ENCODE assay signal across 9 cellular contexts in the genomic region with DNA sequence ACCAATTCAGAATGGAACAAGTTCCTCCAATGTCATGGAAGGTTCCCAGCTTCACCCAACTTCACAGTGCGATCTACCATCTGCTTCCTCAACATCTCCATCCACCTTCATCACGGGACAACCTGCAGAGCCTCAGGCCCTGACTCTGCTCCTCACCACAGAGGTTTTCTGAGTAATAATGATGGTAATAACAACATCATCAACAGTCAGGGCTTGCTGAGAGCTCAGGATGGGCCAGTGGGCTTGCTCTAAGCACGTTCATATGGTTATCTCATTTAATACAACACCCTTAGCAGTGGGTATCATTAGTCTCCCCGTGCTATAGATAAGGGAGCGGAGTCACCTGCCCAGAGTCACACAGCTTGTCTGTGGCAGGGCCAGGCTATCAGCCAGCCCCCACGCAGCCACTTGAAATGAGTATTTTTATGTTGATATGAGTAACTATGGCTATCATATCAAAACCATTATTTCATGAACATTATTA. TPM values are rescaled to one million over a fixed set of nuclear protein-coding genes. Genes with fewer than 3 reads are reported as not detected.
A peak's percentile ranks its signal among the peaks of the same experiment; 100 is the strongest.
DNase-seq lines count a peak whose midpoint lies in the region; ATAC-seq lines count a peak whose summit lies in the region.
"Had no signal": no experiment of that assay in that cellular context is flagged by ENCODE, and none has a peak within 500 bp of the region (broad histone marks: within the 10 kb centered on the region; RNA-seq: fewer than 3 reads in every experiment).

No MANE protein-coding gene starts in this region.

- peak; percentile 24 for ATAC-seq in HG02798 (IDR thresholded peaks at IDR 0.05; ENCODE audit: poor library complexity, unreplicated experiment)
- ATAC-seq in T-helper 17 cell, result peak; percentile 29
- peak; percentile 55 for ATAC-seq in stimulated activated naive CD8-positive, alpha-beta T cell treated with anti-CD3 and anti-CD28 coated beads, Interleukin-15, Interleukin-2, amounts not matched to agents 100 U/mL and 50 U/mL, for 24 hours

- peak overlapping the region; percentile 43 for H3K27ac Mint-ChIP-seq in activated naive CD4-positive, alpha-beta T cell treated with anti-CD3 and anti-CD28 coated beads, Interleukin-2, amount 50 U/mL, for 24 hours
- no peak overlapping the region for H3K27ac Mint-ChIP-seq in activated naive CD4-positive, alpha-beta T cell treated with anti-CD3 and anti-CD28 coated beads, Interleukin-2, amount 10 ng/mL, durations not matched to agents 7 days and 5 days
- H3K27ac Mint-ChIP-seq in T-helper 17 cell, result no peak overlapping the region

- H3K36me3 Mint-ChIP-seq in activated naive CD4-positive, alpha-beta T cell treated with anti-CD3 and anti-CD28 coated beads, Interleukin-2, amount 50 U/mL, for 24 hours, result no peaks in the 10 kb centered on the region
- peaks cover 38% of the 10 kb centered on the region for H3K36me3 Mint-ChIP-seq in activated naive CD4-positive, alpha-beta T cell treated with anti-CD3 and anti-CD28 coated beads, Interleukin-2, amount 10 ng/mL, durations not matched to agents 7 days and 5 days
- H3K36me3 Mint-ChIP-seq in T-helper 17 cell (ENCODE audit: low read depth), result no peaks in the 10 kb centered on the region

- H3K4me1 Mint-ChIP-seq in activated naive CD4-positive, alpha-beta T cell treated with anti-CD3 and anti-CD28 coated beads, Interleukin-2, amount 50 U/mL, for 24 hours, result peaks cover 66% of the 10 kb centered on the region
- H3K4me1 Mint-ChIP-seq in activated naive CD4-positive, alpha-beta T cell treated with anti-CD3 and anti-CD28 coated beads, Interleukin-2, amount 10 ng/mL, durations not matched to agents 7 days and 5 days, result peaks cover 55% of the 10 kb centered on the region
- peaks cover 71% of the 10 kb centered on the region for H3K4me1 Mint-ChIP-seq in T-helper 17 cell

- CTCF ChIA-PET in activated naive CD4-positive, alpha-beta T cell treated with anti-CD3 and anti-CD28 coated beads, Interleukin-2, amount 10 ng/mL, durations not matched to agents 7 days and 5 days (lab: Charles Lee), result interaction anchor here (0.6 to 2.0 kb wide), 5 partner anchors 16 to 132 kb away, joined by 3 to 6 read pairs (median 4); no protein-coding TSS in a partner anchor

- no peaks in the 10 kb centered on the region for H3K9me3 ChIP-seq in T-helper 17 cell (ENCODE audit: control insufficient read depth, low read length, poor library complexity, severe bottlenecking)

- H3K4me3 Mint-ChIP-seq in activated naive CD4-positive, alpha-beta T cell treated with anti-CD3 and anti-CD28 coated beads, Interleukin-2, amount 50 U/mL, for 24 hours, result no peak overlapping the region
- no peak overlapping the region for H3K4me3 Mint-ChIP-seq in activated naive CD4-positive, alpha-beta T cell treated with anti-CD3 and anti-CD28 coated beads, Interleukin-2, amount 10 ng/mL, durations not matched to agents 7 days and 5 days
- peak overlapping the region; percentile 68 for H3K4me3 Mint-ChIP-seq in T-helper 17 cell

- H3K9me3 Mint-ChIP-seq in activated naive CD4-positive, alpha-beta T cell treated with anti-CD3 and anti-CD28 coated beads, Interleukin-2, amount 50 U/mL, for 24 hours, result no peaks in the 10 kb centered on the region
- no peaks in the 10 kb centered on the region for H3K9me3 Mint-ChIP-seq in activated naive CD4-positive, alpha-beta T cell treated with anti-CD3 and anti-CD28 coated beads, Interleukin-2, amount 10 ng/mL, durations not matched to agents 7 days and 5 days

- H3K27me3 Mint-ChIP-seq in activated naive CD4-positive, alpha-beta T cell treated with anti-CD3 and anti-CD28 coated beads, Interleukin-2, amount 50 U/mL, for 24 hours, result no peaks in the 10 kb centered on the region
- peaks cover 48% of the 10 kb centered on the region for H3K27me3 Mint-ChIP-seq in activated naive CD4-positive, alpha-beta T cell treated with anti-CD3 and anti-CD28 coated beads, Interleukin-2, amount 10 ng/mL, durations not matched to agents 7 days and 5 days
- H3K27me3 Mint-ChIP-seq in T-helper 17 cell, result no peaks in the 10 kb centered on the region

- DNase-seq in activated naive CD4-positive, alpha-beta T cell treated with anti-CD3 and anti-CD28 coated beads, Interleukin-2, amount 10 ng/mL, durations not matched to agents 7 days and 5 days, result no peak
- DNase-seq in T-helper 17 cell (no peak), NCI-H748 (lab: John Stamatoyannopoulos, UW; ENCODE audit: unreplicated experiment) (no peak), DMS53 (lab: John Stamatoyannopoulos, UW) (no peak), OCI-M2 (lab: John Stamatoyannopoulos, UW; ENCODE audit: unreplicated experiment) (no peak)
- no peak for DNase-seq in stimulated activated naive CD8-positive, alpha-beta T cell treated with anti-CD3 and anti-CD28 coated beads, Interleukin-15, Interleukin-2, amounts not matched to agents 100 U/mL and 50 U/mL, for 24 hours
- DNase-seq: NCI-H2107 had no signal

RNA-seq across cellular contexts. Expression of gene PREX1, which starts 38.6 kb away (rescaled TPM):
- 100 to 1,000 TPM; 188 to 200 TPM for total RNA-seq in T-helper 17 cell
